In the genomic region with DNA sequence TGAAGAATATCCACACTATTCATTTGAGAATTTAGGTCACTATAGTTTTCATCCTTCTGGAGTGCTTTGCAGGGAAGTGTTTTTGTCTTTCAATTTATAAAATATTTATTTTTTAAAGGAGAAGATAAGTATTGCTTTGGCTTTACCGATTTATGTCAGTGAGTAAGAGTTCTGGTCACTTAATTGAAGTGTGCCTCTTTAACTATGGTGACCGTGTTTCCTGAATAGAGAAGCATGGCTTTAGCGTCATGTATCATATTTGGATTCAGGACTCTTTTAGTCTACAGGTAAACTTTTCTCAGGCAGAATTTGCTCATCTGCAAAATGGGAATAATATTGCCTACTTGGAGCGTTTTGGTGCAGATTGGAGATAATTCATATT, we compare ENCODE assay signal across 8 cellular contexts. TPM values are rescaled to one million over a fixed set of nuclear protein-coding genes. Genes with fewer than 3 reads are reported as not detected.
DNase-seq lines count a peak whose midpoint lies in the region; ATAC-seq and TF ChIP-seq lines count a peak whose summit lies in the region.

No MANE protein-coding gene starts in this region.

- no peak for DNase-seq in LNCaP clone FGC (ENCODE audit: low read depth)
- DNase-seq in neural crest cell (ENCODE audit: low read depth, low spot score) = no peak
- no peak for DNase-seq in NK-92 treated with Interleukin-12 subunit alpha and Interleukin-12 subunit beta, amount 100 ng/mL, for 24 hours (lab: John Stamatoyannopoulos, UW)

- peaks cover 16% of the 10 kb centered on the region for H3K4me1 Mint-ChIP-seq in dendritic cell treated with granulocyte-macrophage colony-stimulating factor and Interleukin-4, amounts not matched to agents 40 ng/mL and 50 ng/mL, for 4 days (ENCODE audit: low read depth)
- H3K4me1 Mint-ChIP-seq in neural crest cell = peaks cover 20% of the 10 kb centered on the region

- peak overlapping the region; percentile 100 for H3K4me3 Mint-ChIP-seq in dendritic cell treated with granulocyte-macrophage colony-stimulating factor and Interleukin-4, amounts not matched to agents 40 ng/mL and 50 ng/mL, for 4 days
- peak overlapping the region; percentile 97 for H3K4me3 Mint-ChIP-seq in neural crest cell

- TF ChIP-seq CTCF in LNCaP clone FGC (IDR thresholded peaks at IDR 0.05; ENCODE audit: control insufficient read depth, extremely low read depth, insufficient read depth) = no peak
- no peak for TF ChIP-seq CTCF in neural crest cell (conservative IDR thresholded peaks at IDR 0.05)

- peaks cover 11% of the 10 kb centered on the region for H3K27me3 Mint-ChIP-seq in dendritic cell treated with granulocyte-macrophage colony-stimulating factor and Interleukin-4, amounts not matched to agents 40 ng/mL and 50 ng/mL, for 4 days
- peaks cover 28% of the 10 kb centered on the region for H3K27me3 Mint-ChIP-seq in neural crest cell (ENCODE audit: low read depth)

- H3K27ac Mint-ChIP-seq in dendritic cell treated with granulocyte-macrophage colony-stimulating factor and Interleukin-4, amounts not matched to agents 40 ng/mL and 50 ng/mL, for 4 days = peak overlapping the region; percentile 97
- H3K27ac Mint-ChIP-seq in neural crest cell (ENCODE audit: unreplicated experiment) = peak overlapping the region; percentile 82

- ATAC-seq in HG03139 (IDR thresholded peaks at IDR 0.05; ENCODE audit: unreplicated experiment) (no peak), HG03520 (IDR thresholded peaks at IDR 0.05; ENCODE audit: unreplicated experiment) (no peak), HG03280 (IDR thresholded peaks at IDR 0.05; ENCODE audit: unreplicated experiment) (no peak)

- intact Hi-C loops in dendritic cell treated with granulocyte-macrophage colony-stimulating factor and Interleukin-4, amounts not matched to agents 40 ng/mL and 50 ng/mL, for 4 days (cut with micrococcal nuclease) = no loop called here

- H3K36me3 Mint-ChIP-seq in dendritic cell treated with granulocyte-macrophage colony-stimulating factor and Interleukin-4, amounts not matched to agents 40 ng/mL and 50 ng/mL, for 4 days (ENCODE audit: low read depth) = peaks cover 41% of the 10 kb centered on the region
- peaks cover 2% of the 10 kb centered on the region for H3K36me3 Mint-ChIP-seq in neural crest cell (ENCODE audit: low read depth)

- H3K9me3 Mint-ChIP-seq in dendritic cell treated with granulocyte-macrophage colony-stimulating factor and Interleukin-4, amounts not matched to agents 40 ng/mL and 50 ng/mL, for 4 days = no peaks in the 10 kb centered on the region
- no peaks in the 10 kb centered on the region for H3K9me3 Mint-ChIP-seq in neural crest cell

- H3K4me3 ChIP-seq in GM08714 (ENCODE audit: low read length) = peak overlapping the region; percentile 98
- H3K4me3 ChIP-seq in LNCaP clone FGC (ENCODE audit: low read depth, low read length) = peak overlapping the region; percentile 83

RNA-seq across cellular contexts. Expression of a gene that starts 0.9 kb away (rescaled TPM):
- total RNA-seq in neural crest cell = 28.5 and 30.2 TPM in 2 replicates
